9 cellular contexts compared by ENCODE assay signal in genomic region chr1:64042331-64043100, GRCh38.
DNase-seq lines count a peak whose midpoint lies in the region; ATAC-seq and TF ChIP-seq lines count a peak whose summit lies in the region.
"Had no signal": no experiment of that assay in that cellular context is flagged by ENCODE, and none has a peak within 500 bp of the region (broad histone marks: within the 10 kb centered on the region; RNA-seq: fewer than 3 reads in every experiment).

No MANE protein-coding gene starts in this region.

- H3K4me2 ChIP-seq in neuronal stem cell (ENCODE audit: insufficient read depth, low read length, poor library complexity, severe bottlenecking): no peak overlapping the region

- H3K27me3 ChIP-seq in ACC112 (ENCODE audit: insufficient read depth, low read length) (no peaks in the 10 kb centered on the region), esophagus muscularis mucosa (no peaks in the 10 kb centered on the region), neuronal stem cell (ENCODE audit: control insufficient read depth in 3 of 3, insufficient read depth in 3 of 3, low read depth in 1 of 3, low read length in 3 of 3) (no peaks in the 10 kb centered on the region)

- TF ChIP-seq POLR2A in esophagus muscularis mucosa (IDR thresholded peaks at IDR 0.05; ENCODE audit: low read depth) (no peak), GM18505 (IDR thresholded peaks at IDR 0.05; ENCODE audit: borderline replicate concordance, extremely low read depth, insufficient read depth, insufficient read length) (no peak)

- H3K79me2 ChIP-seq in ACC112 (ENCODE audit: control insufficient read depth, insufficient read depth, low read length, unreplicated experiment): peaks cover 7% of the 10 kb centered on the region

- peaks cover 2% of the 10 kb centered on the region for H3K79me1 ChIP-seq in neuronal stem cell (ENCODE audit: low read depth, low read length)

- H2BK12ac ChIP-seq in neuronal stem cell (ENCODE audit: low read length): no peak overlapping the region

- H3K4me1 ChIP-seq in ACC112 (ENCODE audit: control insufficient read depth, insufficient read depth, low read length, unreplicated experiment) (peaks cover 74% of the 10 kb centered on the region), esophagus muscularis mucosa (peaks cover 31 to 36% (median 33%) of the 10 kb centered on the region in 4 donors), neuronal stem cell (ENCODE audit: control insufficient read depth in 2 of 2, insufficient read depth in 1 of 2, low read depth in 1 of 2, low read length in 2 of 2) (peaks cover 23 to 27% of the 10 kb centered on the region in 2 donors)

- no peak for TF ChIP-seq EP300 in esophagus muscularis mucosa (IDR thresholded peaks at IDR 0.05)

- peak; percentile 98 for DNase-seq in NCI-H226
- DNase-seq in esophagus muscularis mucosa (ENCODE audit: extremely low spot score): peak; percentile 90
- DNase-seq in omental fat pad (ENCODE audit: low spot score): no peak
- no peak for DNase-seq in neuronal stem cell (ENCODE audit: low spot score)
- DNase-seq in NCI-H187 treated with DMSO at 0.1 percent for 48 hours (lab: John Stamatoyannopoulos, UW): no peak
- DNase-seq: activated CD8-positive, alpha-beta T cell treated with anti-CD3 and anti-CD28 coated beads, Interleukin-2, amount 10 ng/mL, durations not matched to agents 7 days and 5 days had no signal

- no peak overlapping the region for H3K4ac ChIP-seq in neuronal stem cell (ENCODE audit: low read length)

- no peak overlapping the region for H3K14ac ChIP-seq in neuronal stem cell (ENCODE audit: low read length)

- no peak overlapping the region for H2BK5ac ChIP-seq in neuronal stem cell (ENCODE audit: low read length)

- WGBS in esophagus muscularis mucosa: 45% methylated on average over 10 of the region's 10 CpGs
- WGBS in neuronal stem cell (ENCODE audit: extremely low coverage in 2 of 2, insufficient read length in 2 of 2, insufficient replicate concordance in 1 of 2), 2 donors: no CpG with 5 or more reads among the region's 10 CpGs

- H3K18ac ChIP-seq in neuronal stem cell (ENCODE audit: low read length): no peak overlapping the region

- H4K91ac ChIP-seq in neuronal stem cell (ENCODE audit: low read depth, low read length, poor library complexity): no peak overlapping the region

- H2AFZ ChIP-seq in ACC112 (ENCODE audit: low read length, unreplicated experiment) (peak overlapping the region; percentile 38), neuronal stem cell (ENCODE audit: low read length) (no peak overlapping the region)

- H2BK15ac ChIP-seq in neuronal stem cell (ENCODE audit: low read length): no peak overlapping the region

- intact Hi-C loops in esophagus muscularis mucosa (cut with DNase I): no loop called here

- no peak overlapping the region for H2AK5ac ChIP-seq in neuronal stem cell (ENCODE audit: low read depth, low read length)

- H3K4me3 ChIP-seq in ACC112 (ENCODE audit: low read depth, low read length) (peak overlapping the region; percentile 25), esophagus muscularis mucosa (no peak overlapping the region), neuronal stem cell (ENCODE audit: low read length in 2 of 2) (no peak overlapping the region)

- peak; percentile 86 for ATAC-seq in omental fat pad (ENCODE audit: low FRiP score)
- ATAC-seq in GM21825 (IDR thresholded peaks at IDR 0.05; ENCODE audit: unreplicated experiment): no peak
- ATAC-seq in GM18505 (IDR thresholded peaks at IDR 0.05; ENCODE audit: unreplicated experiment): no peak
- ATAC-seq: activated CD8-positive, alpha-beta T cell treated with anti-CD3 and anti-CD28 coated beads, Interleukin-2, amount 10 ng/mL, durations not matched to agents 7 days and 5 days had no signal

- peak overlapping the region; percentile 96 for H3K27ac ChIP-seq in ACC112 (ENCODE audit: low read depth, low read length)
- peak overlapping the region; percentile 32 to 65 (median 63) for H3K27ac ChIP-seq in esophagus muscularis mucosa (replicated peaks in 1 of 4)
- no peak overlapping the region for H3K27ac ChIP-seq in neuronal stem cell (replicated peaks; ENCODE audit: low read length)

- no peak overlapping the region for H3K9ac ChIP-seq in neuronal stem cell (ENCODE audit: low read depth, low read length, poor library complexity)

- H3K9me3 ChIP-seq in esophagus muscularis mucosa (no peaks in the 10 kb centered on the region), neuronal stem cell (replicated peaks in 1 of 2; ENCODE audit: control insufficient read depth in 2 of 2, insufficient read depth in 1 of 2, low read depth in 1 of 2, low read length in 2 of 2) (no peaks in the 10 kb centered on the region)

- H4K8ac ChIP-seq in neuronal stem cell (ENCODE audit: low read depth, low read length): no peak overlapping the region

- TF ChIP-seq CTCF in esophagus muscularis mucosa (IDR thresholded peaks at IDR 0.05): no peak
- TF ChIP-seq CTCF in omental fat pad (IDR thresholded peaks at IDR 0.05): no peak

- H3K23ac ChIP-seq in neuronal stem cell (ENCODE audit: low read depth, low read length, poor library complexity): no peak overlapping the region

- no peaks in the 10 kb centered on the region for H3K36me3 ChIP-seq in ACC112 (ENCODE audit: insufficient read depth, low read length)
- no peaks in the 10 kb centered on the region for H3K36me3 ChIP-seq in esophagus muscularis mucosa
- no peaks in the 10 kb centered on the region for H3K36me3 ChIP-seq in neuronal stem cell (replicated peaks in 1 of 2; ENCODE audit: control insufficient read depth in 2 of 2, insufficient read depth in 2 of 2, low read length in 2 of 2)

- H2BK120ac ChIP-seq in neuronal stem cell (ENCODE audit: low read depth, low read length): no peak overlapping the region

Comparison
In these comparisons a context has a peak if more than half of its experiments do, and no peak if none do; other contexts are left out.
1. DNase-seq: peak in NCI-H226 (single experiment) and esophagus muscularis mucosa (single experiment); none in omental fat pad (single experiment), neuronal stem cell (single experiment) and NCI-H187 treated with DMSO at 0.1 percent for 48 hours (single experiment).